In the genomic region with DNA sequence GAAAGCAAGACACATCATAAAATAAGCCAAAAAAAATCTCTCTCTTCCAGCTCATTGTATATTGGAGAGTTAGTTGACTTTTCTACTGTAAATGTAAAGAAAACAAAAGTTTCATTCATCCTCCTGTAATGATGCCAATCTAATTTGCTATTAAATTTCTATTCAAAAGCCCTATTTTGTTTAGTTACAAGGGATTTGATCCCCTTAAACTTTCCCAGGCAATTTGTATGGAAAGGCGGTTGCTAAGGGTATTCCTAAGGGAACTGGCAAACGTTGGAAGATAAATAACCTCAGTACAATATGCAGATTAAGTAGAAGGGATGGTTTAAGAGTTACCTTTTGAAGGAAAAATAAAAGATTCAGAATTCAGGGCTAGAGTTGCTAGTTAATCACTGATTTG, we compare ENCODE assay signal across 21 cellular contexts.
"Had no signal": no experiment of that assay in that cellular context is flagged by ENCODE, and none has a peak within 500 bp of the region (broad histone marks: within the 10 kb centered on the region; RNA-seq: fewer than 3 reads in every experiment).

No MANE protein-coding gene starts in this region.

- H3K4me3 ChIP-seq: heart left ventricle, psoas muscle, right lobe of liver, spleen, tibial artery, upper lobe of left lung, uterus had no signal

- H3K27ac Mint-ChIP-seq: endodermal cell; stimulated activated memory B cell treated with anti-CD40 and anti-IgM and Interleukin-4, amounts not matched to agents 10 μg/mL and 1 μg/mL and 100 μg/mL, for 72 hours; stimulated activated naive CD8-positive, alpha-beta T cell treated with anti-CD3 and anti-CD28 coated beads, Interleukin-15, Interleukin-2, amounts not matched to agents 100 ng/mL and 50 ng/mL, for 24 hours had no signal

- H3K9me3 ChIP-seq: heart left ventricle, neutrophil, psoas muscle, right lobe of liver, spleen, tibial artery, upper lobe of left lung, uterus had no signal

- H3K4me1 Mint-ChIP-seq: endodermal cell; stimulated activated memory B cell treated with anti-CD40 and anti-IgM and Interleukin-4, amounts not matched to agents 10 μg/mL and 1 μg/mL and 100 μg/mL, for 72 hours had no signal

- H3K36me3 Mint-ChIP-seq: stimulated activated memory B cell treated with anti-CD40 and anti-IgM and Interleukin-4, amounts not matched to agents 10 μg/mL and 1 μg/mL and 100 μg/mL, for 72 hours had no signal

- ATAC-seq: foreskin keratinocyte; heart left ventricle; naive thymus-derived CD4-positive, alpha-beta T cell; psoas muscle; right lobe of liver; stimulated activated memory B cell treated with anti-CD40 and anti-IgM and Interleukin-4, amounts not matched to agents 10 μg/mL and 1 μg/mL and 100 μg/mL, for 72 hours had no signal

- H3K9me3 Mint-ChIP-seq: endodermal cell; stimulated activated memory B cell treated with anti-CD40 and anti-IgM and Interleukin-4, amounts not matched to agents 10 μg/mL and 1 μg/mL and 100 μg/mL, for 72 hours; stimulated activated naive CD8-positive, alpha-beta T cell treated with anti-CD3 and anti-CD28 coated beads, Interleukin-15, Interleukin-2, amounts not matched to agents 100 ng/mL and 50 ng/mL, for 24 hours had no signal

- H3K4me3 Mint-ChIP-seq: endodermal cell; naive thymus-derived CD4-positive, alpha-beta T cell; stimulated activated memory B cell treated with anti-CD40 and anti-IgM and Interleukin-4, amounts not matched to agents 10 μg/mL and 1 μg/mL and 100 μg/mL, for 72 hours; stimulated activated naive CD8-positive, alpha-beta T cell treated with anti-CD3 and anti-CD28 coated beads, Interleukin-15, Interleukin-2, amounts not matched to agents 100 ng/mL and 50 ng/mL, for 24 hours had no signal

- H3K27ac ChIP-seq: foreskin keratinocyte, heart left ventricle, neutrophil, psoas muscle, right lobe of liver, spleen, tibial artery, upper lobe of left lung, uterus had no signal

- DNase-seq: effector CD4-positive, alpha-beta T cell; endodermal cell; erythroblast; foreskin keratinocyte; heart left ventricle; hippocampal formation; kidney glomerular epithelial cell; naive thymus-derived CD4-positive, alpha-beta T cell; psoas muscle; retina; right lobe of liver; spleen; stimulated activated CD4-positive, alpha-beta T cell treated with anti-CD3 and anti-CD28 coated beads, Interleukin-15, amount 100 ng/mL, for 24 hours; stimulated activated CD4-positive, alpha-beta T cell treated with anti-CD3 and anti-CD28 coated beads, Interleukin-1b, Interleukin-23, amount 100 ng/mL, for 48 hours; stimulated activated CD4-positive, alpha-beta T cell treated with anti-CD3 and anti-CD28 coated beads, Interleukin-4, amount 100 ng/mL, for 24 hours; tibial artery; upper lobe of left lung; uterus had no signal

- H3K27me3 ChIP-seq: foreskin keratinocyte, heart left ventricle, neutrophil, right lobe of liver, spleen, tibial artery, upper lobe of left lung, uterus had no signal

- H3K36me3 ChIP-seq: heart left ventricle, neutrophil, right lobe of liver, spleen, tibial artery, upper lobe of left lung, uterus had no signal

- H3K27me3 Mint-ChIP-seq: naive thymus-derived CD4-positive, alpha-beta T cell; stimulated activated memory B cell treated with anti-CD40 and anti-IgM and Interleukin-4, amounts not matched to agents 10 μg/mL and 1 μg/mL and 100 μg/mL, for 72 hours; stimulated activated naive CD8-positive, alpha-beta T cell treated with anti-CD3 and anti-CD28 coated beads, Interleukin-15, Interleukin-2, amounts not matched to agents 100 ng/mL and 50 ng/mL, for 24 hours had no signal
